Comparison of ENCODE assay signal across 20 cellular contexts in genomic region chr12:104761091-104761490, GRCh38.
DNase-seq lines count a peak whose midpoint lies in the region; ATAC-seq and TF ChIP-seq lines count a peak whose summit lies in the region.
"Had no signal": no experiment of that assay in that cellular context is flagged by ENCODE, and none has a peak within 500 bp of the region (broad histone marks: within the 10 kb centered on the region; RNA-seq: fewer than 3 reads in every experiment).

No MANE protein-coding gene starts in this region.

- no peak overlapping the region for H3K4me3 ChIP-seq in WERI-Rb-1 (ENCODE audit: low read depth, low read length)
- H3K4me3 ChIP-seq: ascending aorta; BLaER1 treated with 17β-estradiol and CSF1 and Interleukin-3, amounts not matched to agents 10 nM and 100 nM; HAP-1 had no signal

- no peak for ATAC-seq in stimulated activated effector memory CD8-positive, alpha-beta T cell treated with anti-CD3 and anti-CD28 coated beads, Interleukin-12 subunit alpha, Interleukin-12 subunit beta, amount 100 ng/mL, for 72 hours
- no peak for ATAC-seq in HG03432 (IDR thresholded peaks at IDR 0.05; ENCODE audit: unreplicated experiment)
- ATAC-seq: activated CD8-positive, alpha-beta T cell treated with anti-CD3 and anti-CD28 coated beads for 36 hours; activated T-cell treated with anti-CD3 and anti-CD28 coated beads, Interleukin-2, amount 50 U/mL, for 4 hours had no signal

- DNase-seq in T-helper 1 cell, result no peak
- DNase-seq in WERI-Rb-1, result no peak
- DNase-seq in glutamatergic neuron, result no peak
- DNase-seq in stimulated activated effector memory CD8-positive, alpha-beta T cell treated with anti-CD3 and anti-CD28 coated beads, Interleukin-12 subunit alpha, Interleukin-12 subunit beta, amount 100 ng/mL, for 72 hours (ENCODE audit: low spot score in 2 of 2), result no peak
- DNase-seq in DMS153 (lab: John Stamatoyannopoulos, UW), result no peak
- no peak for DNase-seq in activated CD4-positive, CD25-positive, alpha-beta regulatory T cell treated with anti-CD3 and anti-CD28 coated beads, Interleukin-2, amount 50 U/mL, for 72 hours
- DNase-seq: activated CD8-positive, alpha-beta T cell treated with anti-CD3 and anti-CD28 coated beads for 36 hours; activated naive CD4-positive, alpha-beta T cell treated with anti-CD3 and anti-CD28 coated beads, Interleukin-2, amount 50 U/mL, for 16 hours; activated T-cell treated with anti-CD3 and anti-CD28 coated beads, Interleukin-2, amount 50 U/mL, for 4 hours; NCI-H1092; NCI-H2029 treated with DMSO at 0.1 percent for 48 hours; NCI-H345; stimulated activated CD8-positive, alpha-beta memory T cell treated with anti-CD3 and anti-CD28 coated beads, Interleukin-4, amount 100 ng/mL, for 48 hours had no signal

- H3K4me3 Mint-ChIP-seq in T-helper 1 cell treated with Interleukin-12 subunit alpha and Interleukin-12 subunit beta and Interleukin-4 antibody, amounts not matched to agents 30 μg/mL and 1 μg/mL, for 36 hours, result no peak overlapping the region
- no peak overlapping the region for H3K4me3 Mint-ChIP-seq in glutamatergic neuron (ENCODE audit: unreplicated experiment)
- H3K4me3 Mint-ChIP-seq in stimulated activated effector memory CD8-positive, alpha-beta T cell treated with anti-CD3 and anti-CD28 coated beads, Interleukin-12 subunit alpha, Interleukin-12 subunit beta, amount 100 ng/mL, for 72 hours, result no peak overlapping the region
- H3K4me3 Mint-ChIP-seq: activated CD8-positive, alpha-beta T cell treated with anti-CD3 and anti-CD28 coated beads for 36 hours; activated T-cell treated with anti-CD3 and anti-CD28 coated beads, Interleukin-2, amount 50 U/mL, for 4 hours had no signal

- H3K36me3 Mint-ChIP-seq in T-helper 1 cell treated with Interleukin-12 subunit alpha and Interleukin-12 subunit beta and Interleukin-4 antibody, amounts not matched to agents 30 μg/mL and 1 μg/mL, for 36 hours (ENCODE audit: low read depth), result peaks cover 55% of the 10 kb centered on the region
- peaks cover 5% of the 10 kb centered on the region for H3K36me3 Mint-ChIP-seq in glutamatergic neuron (ENCODE audit: unreplicated experiment)
- peaks cover 26% of the 10 kb centered on the region for H3K36me3 Mint-ChIP-seq in stimulated activated effector memory CD8-positive, alpha-beta T cell treated with anti-CD3 and anti-CD28 coated beads, Interleukin-12 subunit alpha, Interleukin-12 subunit beta, amount 100 ng/mL, for 72 hours

- no peak overlapping the region for H3K27ac ChIP-seq in WERI-Rb-1
- H3K27ac ChIP-seq: ascending aorta, neutrophil, VCaP had no signal

- H3K27me3 Mint-ChIP-seq in T-helper 1 cell treated with Interleukin-12 subunit alpha and Interleukin-12 subunit beta and Interleukin-4 antibody, amounts not matched to agents 30 μg/mL and 1 μg/mL, for 36 hours (ENCODE audit: low read depth), result no peaks in the 10 kb centered on the region
- no peaks in the 10 kb centered on the region for H3K27me3 Mint-ChIP-seq in glutamatergic neuron (ENCODE audit: unreplicated experiment)
- H3K27me3 Mint-ChIP-seq: activated CD8-positive, alpha-beta T cell treated with anti-CD3 and anti-CD28 coated beads for 36 hours had no signal

- no peaks in the 10 kb centered on the region for H3K36me3 ChIP-seq in WERI-Rb-1
- H3K36me3 ChIP-seq: HAP-1 had no signal

- no peaks in the 10 kb centered on the region for H3K27me3 ChIP-seq in WERI-Rb-1 (ENCODE audit: insufficient read depth, low read depth, severe bottlenecking)
- H3K27me3 ChIP-seq: ascending aorta; BLaER1 treated with 17β-estradiol and CSF1 and Interleukin-3, amounts not matched to agents 10 nM and 100 nM; neutrophil had no signal

- H3K27ac Mint-ChIP-seq in T-helper 1 cell treated with Interleukin-12 subunit alpha and Interleukin-12 subunit beta and Interleukin-4 antibody, amounts not matched to agents 30 μg/mL and 1 μg/mL, for 36 hours, result peak overlapping the region; percentile 22
- H3K27ac Mint-ChIP-seq in glutamatergic neuron (ENCODE audit: unreplicated experiment), result no peak overlapping the region
- peak overlapping the region; percentile 6 for H3K27ac Mint-ChIP-seq in stimulated activated effector memory CD8-positive, alpha-beta T cell treated with anti-CD3 and anti-CD28 coated beads, Interleukin-12 subunit alpha, Interleukin-12 subunit beta, amount 100 ng/mL, for 72 hours
- H3K27ac Mint-ChIP-seq: activated CD8-positive, alpha-beta T cell treated with anti-CD3 and anti-CD28 coated beads for 36 hours had no signal

- peaks cover 50% of the 10 kb centered on the region for H3K4me1 Mint-ChIP-seq in T-helper 1 cell treated with Interleukin-12 subunit alpha and Interleukin-12 subunit beta and Interleukin-4 antibody, amounts not matched to agents 30 μg/mL and 1 μg/mL, for 36 hours (ENCODE audit: low read depth)
- H3K4me1 Mint-ChIP-seq in glutamatergic neuron (ENCODE audit: low read depth, unreplicated experiment), result no peaks in the 10 kb centered on the region
- H3K4me1 Mint-ChIP-seq in stimulated activated effector memory CD8-positive, alpha-beta T cell treated with anti-CD3 and anti-CD28 coated beads, Interleukin-12 subunit alpha, Interleukin-12 subunit beta, amount 100 ng/mL, for 72 hours, result peaks cover 36% of the 10 kb centered on the region

- TF ChIP-seq CTCF in WERI-Rb-1 (IDR thresholded peaks at IDR 0.05; ENCODE audit: low read depth, low read length) (0 out of 2 replicates have a peak, but pooled peaks have one; percentile 25), glutamatergic neuron (IDR thresholded peaks at IDR 0.05; ENCODE audit: partially characterized antibody, unreplicated experiment) (peak; percentile 14)

- no peaks in the 10 kb centered on the region for H3K9me3 Mint-ChIP-seq in T-helper 1 cell treated with Interleukin-12 subunit alpha and Interleukin-12 subunit beta and Interleukin-4 antibody, amounts not matched to agents 30 μg/mL and 1 μg/mL, for 36 hours
- H3K9me3 Mint-ChIP-seq in glutamatergic neuron (ENCODE audit: unreplicated experiment), result no peaks in the 10 kb centered on the region
- no peaks in the 10 kb centered on the region for H3K9me3 Mint-ChIP-seq in stimulated activated effector memory CD8-positive, alpha-beta T cell treated with anti-CD3 and anti-CD28 coated beads, Interleukin-12 subunit alpha, Interleukin-12 subunit beta, amount 100 ng/mL, for 72 hours
- H3K9me3 Mint-ChIP-seq: activated CD8-positive, alpha-beta T cell treated with anti-CD3 and anti-CD28 coated beads for 36 hours; activated T-cell treated with anti-CD3 and anti-CD28 coated beads, Interleukin-2, amount 50 U/mL, for 4 hours had no signal

- no peaks in the 10 kb centered on the region for H3K9me3 ChIP-seq in WERI-Rb-1 (ENCODE audit: severe bottlenecking)
- H3K9me3 ChIP-seq: ascending aorta, HAP-1, neutrophil had no signal
